Comparison of ENCODE assay signal across 14 cellular contexts in the genomic region with DNA sequence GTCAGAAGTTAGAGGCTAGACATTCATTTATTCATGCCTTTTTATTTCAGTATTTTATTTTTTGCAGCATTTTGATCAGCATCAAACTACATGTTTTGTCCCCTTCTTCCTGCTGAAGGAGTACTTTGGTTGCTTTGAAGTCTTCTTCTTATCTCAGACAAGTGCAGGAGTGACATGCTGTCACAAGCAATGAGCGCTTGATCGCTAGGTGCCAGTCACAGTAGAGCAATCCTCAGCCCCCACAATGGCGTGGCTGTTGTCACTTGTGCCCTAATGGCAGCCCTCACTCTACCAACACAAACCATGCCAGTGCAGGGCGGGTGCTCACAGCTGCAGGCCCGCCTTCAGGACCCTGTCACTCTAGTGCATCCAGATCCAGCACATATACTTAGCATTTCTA.
"Had no signal": no experiment of that assay in that cellular context is flagged by ENCODE, and none has a peak within 500 bp of the region (broad histone marks: within the 10 kb centered on the region; RNA-seq: fewer than 3 reads in every experiment).

No MANE protein-coding gene starts in this region.

- H3K4me1 ChIP-seq: esophagus squamous epithelium, gastrocnemius medialis, heart right ventricle, left lung, lower lobe of right lung had no signal

- H3K27me3 ChIP-seq: dorsolateral prefrontal cortex, esophagus squamous epithelium, gastrocnemius medialis, heart right ventricle, left lung had no signal

- H3K27ac ChIP-seq: coronary artery, dorsolateral prefrontal cortex, esophagus squamous epithelium, gastrocnemius medialis, heart right ventricle, left lung, lower lobe of right lung had no signal

- H3K4me3 Mint-ChIP-seq: mesothelial cell of epicardium had no signal

- H3K27ac Mint-ChIP-seq: mesothelial cell of epicardium had no signal

- DNase-seq: effector CD4-positive, alpha-beta T cell; effector memory CD4-positive, alpha-beta T cell; esophagus squamous epithelium; gastrocnemius medialis; heart right ventricle; hippocampal formation; left cardiac atrium; left lung; left ventricle myocardium superior; lower lobe of right lung had no signal

- H3K4me3 ChIP-seq: coronary artery, dorsolateral prefrontal cortex, esophagus squamous epithelium, gastrocnemius medialis, heart right ventricle, left lung, lower lobe of right lung, mucosa of descending colon had no signal

- H3K36me3 Mint-ChIP-seq: mesothelial cell of epicardium had no signal

- H3K36me3 ChIP-seq: esophagus squamous epithelium, gastrocnemius medialis, heart right ventricle, left lung, lower lobe of right lung had no signal

- H3K9me3 Mint-ChIP-seq: mesothelial cell of epicardium had no signal

- H3K9me3 ChIP-seq: esophagus squamous epithelium, gastrocnemius medialis, heart right ventricle, left lung, lower lobe of right lung, mucosa of descending colon had no signal

- H3K4me1 Mint-ChIP-seq: mesothelial cell of epicardium had no signal
